ENCODE assay signal across 19 cellular contexts in genomic region chr5:127938746-127939145, GRCh38.
"Had no signal": no experiment of that assay in that cellular context is flagged by ENCODE, and none has a peak within 500 bp of the region (broad histone marks: within the 10 kb centered on the region; RNA-seq: fewer than 3 reads in every experiment).

No MANE protein-coding gene starts in this region.

- ATAC-seq: activated CD8-positive, alpha-beta memory T cell treated with anti-CD3 and anti-CD28 coated beads, Interleukin-2, amount 10 ng/mL, durations not matched to agents 7 days and 5 days; activated T-helper 17 cell treated with anti-CD3 and anti-CD28 coated beads, Interleukin-2, amount 50 U/mL, for 72 hours; body of pancreas; esophagus mucosa; gastrocnemius medialis; upper lobe of right lung had no signal

- H3K4me3 ChIP-seq: body of pancreas, coronary artery, gastrocnemius medialis, left ventricle myocardium inferior, upper lobe of right lung had no signal

- H3K27ac ChIP-seq: body of pancreas, coronary artery, gastrocnemius medialis, left ventricle myocardium inferior, upper lobe of right lung had no signal

- H3K36me3 ChIP-seq: gastrocnemius medialis, left ventricle myocardium inferior, upper lobe of right lung had no signal

- H3K27me3 ChIP-seq: body of pancreas, gastrocnemius medialis, upper lobe of right lung had no signal

- DNase-seq: activated B cell treated with CpG ODN at 0.5 μM for 24 hours; activated CD4-positive, alpha-beta memory T cell treated with anti-CD3 and anti-CD28 coated beads, Interleukin-2, amount 10 ng/mL, durations not matched to agents 7 days and 5 days; activated CD4-positive, alpha-beta T cell treated with anti-CD3 and anti-CD28 coated beads for 4 hours; activated CD8-positive, alpha-beta memory T cell treated with anti-CD3 and anti-CD28 coated beads, Interleukin-2, amount 10 ng/mL, durations not matched to agents 7 days and 5 days; activated naive CD4-positive, alpha-beta T cell; body of pancreas; gastrocnemius medialis; head of caudate nucleus; kidney; left ventricle myocardium inferior; occipital lobe; stimulated activated CD4-positive, alpha-beta T cell treated with anti-CD3 and anti-CD28 coated beads, Interleukin-12 subunit alpha, Interleukin-12 subunit beta, amount 100 ng/mL, for 4 hours; stimulated activated CD4-positive, alpha-beta T cell treated with anti-CD3 and anti-CD28 coated beads, Interleukin-1b, Interleukin-23, amount 100 ng/mL, for 48 hours; stimulated activated CD8-positive, alpha-beta memory T cell treated with anti-CD3 and anti-CD28 coated beads, Interleukin-4, amount 100 ng/mL, for 48 hours; stimulated activated naive CD4-positive, alpha-beta T cell; upper lobe of right lung had no signal

- H3K9me3 ChIP-seq: body of pancreas, gastrocnemius medialis, left ventricle myocardium inferior, upper lobe of right lung had no signal

- H3K4me1 ChIP-seq: upper lobe of right lung had no signal
